Comparison of ENCODE assay signal across 2 cellular contexts in genomic region chr15:74978503-74978902, GRCh38.
TF ChIP-seq lines count a peak whose summit lies in the region.

No MANE protein-coding gene starts in this region.

TF ChIP-seq in HEK293, 187 proteins besides CTCF, POLR2A, EP300 and RAD21:
- TF ChIP-seq KLF17 (tag by site-specific recombination; IDR thresholded peaks at IDR 0.05) (0 out of 2 replicates have a peak, but pooled peaks have one; percentile 15), ZIC2 (tag by site-specific recombination; IDR thresholded peaks at IDR 0.05) (0 out of 2 replicates have a peak, but pooled peaks have one; percentile 14), ZNF660 (tag by site-specific recombination; IDR thresholded peaks at IDR 0.05) (0 out of 2 replicates have a peak, but pooled peaks have one; percentile 29), ZNF488 (tag by site-specific recombination; IDR thresholded peaks at IDR 0.05) (no peak), ZNF398 (tag by site-specific recombination; IDR thresholded peaks at IDR 0.05) (0 out of 2 replicates have a peak, but pooled peaks have one; percentile 13), ZNF10 (tag by site-specific recombination; IDR thresholded peaks at IDR 0.05) (0 out of 2 replicates have a peak, but pooled peaks have one; percentile 40), ZNF677 (tag by site-specific recombination; IDR thresholded peaks at IDR 0.05) (no peak), ZBTB44 (tag by site-specific recombination; IDR thresholded peaks at IDR 0.05) (no peak)

TF ChIP-seq in K562, 482 proteins besides CTCF, POLR2A, EP300 and RAD21:
- TF ChIP-seq JUND (IDR thresholded peaks at IDR 0.05; ENCODE audit: borderline replicate concordance, low read depth, low read length), result peak; percentile 10; the same call in 1 of the 2 replicates
- no peak for TF ChIP-seq JUND (tag; IDR thresholded peaks at IDR 0.05; ENCODE audit: borderline replicate concordance, low read depth, low read length)
- TF ChIP-seq, protein P1, sequence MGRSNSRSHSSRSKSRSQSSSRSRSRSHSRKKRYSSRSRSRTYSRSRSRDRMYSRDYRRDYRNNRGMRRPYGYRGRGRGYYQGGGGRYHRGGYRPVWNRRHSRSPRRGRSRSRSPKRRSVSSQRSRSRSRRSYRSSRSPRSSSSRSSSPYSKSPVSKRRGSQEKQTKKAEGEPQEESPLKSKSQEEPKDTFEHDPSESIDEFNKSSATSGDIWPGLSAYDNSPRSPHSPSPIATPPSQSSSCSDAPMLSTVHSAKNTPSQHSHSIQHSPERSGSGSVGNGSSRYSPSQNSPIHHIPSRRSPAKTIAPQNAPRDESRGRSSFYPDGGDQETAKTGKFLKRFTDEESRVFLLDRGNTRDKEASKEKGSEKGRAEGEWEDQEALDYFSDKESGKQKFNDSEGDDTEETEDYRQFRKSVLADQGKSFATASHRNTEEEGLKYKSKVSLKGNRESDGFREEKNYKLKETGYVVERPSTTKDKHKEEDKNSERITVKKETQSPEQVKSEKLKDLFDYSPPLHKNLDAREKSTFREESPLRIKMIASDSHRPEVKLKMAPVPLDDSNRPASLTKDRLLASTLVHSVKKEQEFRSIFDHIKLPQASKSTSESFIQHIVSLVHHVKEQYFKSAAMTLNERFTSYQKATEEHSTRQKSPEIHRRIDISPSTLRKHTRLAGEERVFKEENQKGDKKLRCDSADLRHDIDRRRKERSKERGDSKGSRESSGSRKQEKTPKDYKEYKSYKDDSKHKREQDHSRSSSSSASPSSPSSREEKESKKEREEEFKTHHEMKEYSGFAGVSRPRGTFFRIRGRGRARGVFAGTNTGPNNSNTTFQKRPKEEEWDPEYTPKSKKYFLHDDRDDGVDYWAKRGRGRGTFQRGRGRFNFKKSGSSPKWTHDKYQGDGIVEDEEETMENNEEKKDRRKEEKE (IDR thresholded peaks at IDR 0.05; ENCODE audit: borderline replicate concordance in 1 of 2, control insufficient read depth in 1 of 2, low read depth in 2 of 2, low read length in 1 of 2), result no peak
TF ChIP-seq in K562: peak in this region for 1.
